23 cellular contexts compared by ENCODE assay signal in genomic region chr3:72909591-72909990, GRCh38. TPM values are rescaled to one million over a fixed set of nuclear protein-coding genes. Genes with fewer than 3 reads are reported as not detected.
"Had no signal": no experiment of that assay in that cellular context is flagged by ENCODE, and none has a peak within 500 bp of the region (broad histone marks: within the 10 kb centered on the region; RNA-seq: fewer than 3 reads in every experiment).

No MANE protein-coding gene starts in this region.

- H3K27me3 Mint-ChIP-seq: dendritic cell treated with granulocyte-macrophage colony-stimulating factor and Interleukin-4, amounts not matched to agents 40 ng/mL and 50 ng/mL, for 4 days had no signal

- H3K4me3 ChIP-seq: gastrocnemius medialis, lower lobe of right lung, psoas muscle, sigmoid colon, stomach, vagina had no signal

- H3K9me3 Mint-ChIP-seq: dendritic cell treated with granulocyte-macrophage colony-stimulating factor and Interleukin-4, amounts not matched to agents 40 ng/mL and 50 ng/mL, for 4 days; endodermal cell; naive thymus-derived CD8-positive, alpha-beta T cell; neural crest cell; stimulated activated effector memory CD8-positive, alpha-beta T cell treated with anti-CD3 and anti-CD28 coated beads, Interleukin-12 subunit alpha, Interleukin-12 subunit beta, amount 100 ng/mL, for 72 hours had no signal

- H3K36me3 Mint-ChIP-seq: stimulated activated effector memory CD8-positive, alpha-beta T cell treated with anti-CD3 and anti-CD28 coated beads, Interleukin-12 subunit alpha, Interleukin-12 subunit beta, amount 100 ng/mL, for 72 hours had no signal

- H3K27ac Mint-ChIP-seq: dendritic cell treated with granulocyte-macrophage colony-stimulating factor and Interleukin-4, amounts not matched to agents 40 ng/mL and 50 ng/mL, for 4 days; endodermal cell; naive thymus-derived CD8-positive, alpha-beta T cell; stimulated activated effector memory CD8-positive, alpha-beta T cell treated with anti-CD3 and anti-CD28 coated beads, Interleukin-12 subunit alpha, Interleukin-12 subunit beta, amount 100 ng/mL, for 72 hours had no signal

- H3K4me1 Mint-ChIP-seq: naive thymus-derived CD8-positive, alpha-beta T cell; neural crest cell; stimulated activated effector memory CD8-positive, alpha-beta T cell treated with anti-CD3 and anti-CD28 coated beads, Interleukin-12 subunit alpha, Interleukin-12 subunit beta, amount 100 ng/mL, for 72 hours had no signal

- ATAC-seq: esophagus mucosa; gastrocnemius medialis; left ventricle myocardium superior; lower lobe of right lung; naive thymus-derived CD8-positive, alpha-beta T cell; psoas muscle; right cardiac atrium; stimulated activated effector memory CD8-positive, alpha-beta T cell treated with anti-CD3 and anti-CD28 coated beads, Interleukin-12 subunit alpha, Interleukin-12 subunit beta, amount 100 ng/mL, for 72 hours had no signal

- H3K9me3 ChIP-seq: gastrocnemius medialis, lower lobe of right lung, neutrophil, psoas muscle, sigmoid colon, stomach, vagina had no signal

- DNase-seq: effector CD8-positive, alpha-beta T cell; endodermal cell; foreskin fibroblast; gastrocnemius medialis; head of caudate nucleus; left ventricle myocardium superior; lower lobe of right lung; naive thymus-derived CD8-positive, alpha-beta T cell; psoas muscle; right cardiac atrium; sigmoid colon; stimulated activated CD4-positive, alpha-beta T cell treated with anti-CD3 and anti-CD28 coated beads, Interleukin-2, amount 100 ng/mL, for 24 hours; stimulated activated CD4-positive, alpha-beta T cell treated with anti-CD3 and anti-CD28 coated beads, Interleukin-4, amount 100 ng/mL, for 24 hours; stimulated activated naive CD4-positive, alpha-beta T cell treated with Interleukin-2 at 50 U/mL for 16 hours; stomach; trophoblast cell had no signal

- H3K4me1 ChIP-seq: gastrocnemius medialis, lower lobe of right lung had no signal

- H3K27ac ChIP-seq: epithelial cell of prostate, gastrocnemius medialis, lower lobe of right lung, neutrophil, psoas muscle, sigmoid colon, stomach, vagina had no signal

- H3K4me3 Mint-ChIP-seq: dendritic cell treated with granulocyte-macrophage colony-stimulating factor and Interleukin-4, amounts not matched to agents 40 ng/mL and 50 ng/mL, for 4 days; endodermal cell; naive thymus-derived CD8-positive, alpha-beta T cell; neural crest cell; stimulated activated effector memory CD8-positive, alpha-beta T cell treated with anti-CD3 and anti-CD28 coated beads, Interleukin-12 subunit alpha, Interleukin-12 subunit beta, amount 100 ng/mL, for 72 hours had no signal

- H3K36me3 ChIP-seq: gastrocnemius medialis, lower lobe of right lung, neutrophil, sigmoid colon, stomach, vagina had no signal

- H3K27me3 ChIP-seq: gastrocnemius medialis, neutrophil, sigmoid colon, stomach, vagina had no signal

RNA-seq across cellular contexts. Expression of gene GXYLT2, which starts 21.7 kb away (rescaled TPM):
- total RNA-seq: naive thymus-derived CD8-positive, alpha-beta T cell had no signal
- polyA plus RNA-seq: naive thymus-derived CD8-positive, alpha-beta T cell had no signal
